Comparison of ENCODE assay signal across 28 cellular contexts in genomic region chr9:97766092-97766491, GRCh38.
A peak's percentile ranks its signal among the peaks of the same experiment; 100 is the strongest.
DNase-seq lines count a peak whose midpoint lies in the region; FAIRE-seq and TF ChIP-seq lines count a peak whose summit lies in the region.
"Had no signal": no experiment of that assay in that cellular context is flagged by ENCODE, and none has a peak within 500 bp of the region (broad histone marks: within the 10 kb centered on the region; RNA-seq: fewer than 3 reads in every experiment).

No MANE protein-coding gene starts in this region.

- H3K4me3 Mint-ChIP-seq in CD4-positive, alpha-beta memory T cell: no peak overlapping the region
- H3K4me3 Mint-ChIP-seq: activated naive CD8-positive, alpha-beta T cell treated with anti-CD3 and anti-CD28 coated beads for 36 hours; brain; memory B cell; naive thymus-derived CD8-positive, alpha-beta T cell; stimulated activated naive CD8-positive, alpha-beta T cell treated with anti-CD3 and anti-CD28 coated beads, Interleukin-15, Interleukin-2, amounts not matched to agents 100 ng/mL and 50 ng/mL, for 24 hours; T-helper 2 cell treated with Interferon-gamma antibody and Interleukin-4, amounts not matched to agents 5 μg/mL and 100 μg/mL, for 36 hours had no signal

- no peak overlapping the region for H3K27ac ChIP-seq in testis
- no peak overlapping the region for H3K27ac ChIP-seq in CD4-positive, alpha-beta memory T cell (ENCODE audit: low read depth, low read length)
- H3K27ac ChIP-seq: dorsolateral prefrontal cortex, parathyroid adenoma, sigmoid colon, SJSA1, upper lobe of right lung had no signal

- H3K4me1 ChIP-seq in testis: no peaks in the 10 kb centered on the region
- no peaks in the 10 kb centered on the region for H3K4me1 ChIP-seq in CD4-positive, alpha-beta memory T cell (ENCODE audit: insufficient read depth, low read length)
- H3K4me1 ChIP-seq: parathyroid adenoma, sigmoid colon, upper lobe of right lung had no signal

- H3K27me3 Mint-ChIP-seq in CD4-positive, alpha-beta memory T cell: peaks cover 27 to 42% of the 10 kb centered on the region in 2 donors

- no peak overlapping the region for H3K27ac Mint-ChIP-seq in CD4-positive, alpha-beta memory T cell
- H3K27ac Mint-ChIP-seq: activated naive CD8-positive, alpha-beta T cell treated with anti-CD3 and anti-CD28 coated beads for 36 hours; brain; memory B cell; naive thymus-derived CD8-positive, alpha-beta T cell; stimulated activated naive CD8-positive, alpha-beta T cell treated with anti-CD3 and anti-CD28 coated beads, Interleukin-15, Interleukin-2, amounts not matched to agents 100 ng/mL and 50 ng/mL, for 24 hours; T-helper 2 cell treated with Interferon-gamma antibody and Interleukin-4, amounts not matched to agents 5 μg/mL and 100 μg/mL, for 36 hours had no signal

- H3K9me3 Mint-ChIP-seq in CD4-positive, alpha-beta memory T cell: peaks cover 0 to 2% (median 0%) of the 10 kb centered on the region in 8 donors
- H3K9me3 Mint-ChIP-seq: activated naive CD8-positive, alpha-beta T cell treated with anti-CD3 and anti-CD28 coated beads for 36 hours; brain; memory B cell; naive thymus-derived CD8-positive, alpha-beta T cell; stimulated activated naive CD8-positive, alpha-beta T cell treated with anti-CD3 and anti-CD28 coated beads, Interleukin-15, Interleukin-2, amounts not matched to agents 100 ng/mL and 50 ng/mL, for 24 hours; T-helper 2 cell treated with Interferon-gamma antibody and Interleukin-4, amounts not matched to agents 5 μg/mL and 100 μg/mL, for 36 hours had no signal

- TF ChIP-seq CTCF in bronchial epithelial cell (IDR thresholded peaks at IDR 0.05; ENCODE audit: insufficient read depth, low read length, severe bottlenecking) (no peak), testis (IDR thresholded peaks at IDR 0.05) (no peak)

- intact Hi-C loops in testis (cut with DNase I; ENCODE audit: low total_unique reads): no loop called here
- intact Hi-C loops in CD4-positive, alpha-beta memory T cell (cut with micrococcal nuclease): no loop called here

- POLR2A ChIA-PET in CD4-positive, alpha-beta memory T cell (lab: Charles Lee; ENCODE audit: partially characterized antibody): no interaction called here

- no peaks in the 10 kb centered on the region for H3K27me3 ChIP-seq in bronchial epithelial cell (ENCODE audit: control insufficient read depth, insufficient read depth, low read length)
- no peaks in the 10 kb centered on the region for H3K27me3 ChIP-seq in testis
- no peaks in the 10 kb centered on the region for H3K27me3 ChIP-seq in CD4-positive, alpha-beta memory T cell (ENCODE audit: insufficient read depth, low read length)
- H3K27me3 ChIP-seq: sigmoid colon, SJSA1, upper lobe of right lung had no signal

- FAIRE-seq in HTR-8/SVneo (lab: Jason Lieb, UNC) (peak; percentile 54), bronchial epithelial cell (lab: Jason Lieb, UNC) (no peak)
- FAIRE-seq: G401.6, GM12892 had no signal

- no peak for TF ChIP-seq POLR2A in testis (IDR thresholded peaks at IDR 0.05)

- no peaks in the 10 kb centered on the region for H3K4me1 Mint-ChIP-seq in CD4-positive, alpha-beta memory T cell
- H3K4me1 Mint-ChIP-seq: activated naive CD8-positive, alpha-beta T cell treated with anti-CD3 and anti-CD28 coated beads for 36 hours; brain had no signal

- 98 to 100% methylated on average over 2 of the region's 2 CpGs for WGBS in testis, 2 donors

- CTCF ChIA-PET in CD4-positive, alpha-beta memory T cell (lab: Charles Lee; ENCODE audit: partially characterized antibody): no interaction called here

- H3K36me3 ChIP-seq in bronchial epithelial cell (ENCODE audit: control insufficient read depth, insufficient read depth, low read length) (no peaks in the 10 kb centered on the region), testis (ENCODE audit: low read depth, missing control alignments) (no peaks in the 10 kb centered on the region)
- no peaks in the 10 kb centered on the region for H3K36me3 ChIP-seq in CD4-positive, alpha-beta memory T cell (ENCODE audit: insufficient read depth, low read length)
- H3K36me3 ChIP-seq: sigmoid colon, SJSA1, upper lobe of right lung had no signal

- no peak overlapping the region for H3K4me3 ChIP-seq in bronchial epithelial cell (ENCODE audit: low read depth, low read length)
- no peak overlapping the region for H3K4me3 ChIP-seq in testis
- H3K4me3 ChIP-seq in CD4-positive, alpha-beta memory T cell (ENCODE audit: low read length in 2 of 2): no peak overlapping the region
- H3K4me3 ChIP-seq: dorsolateral prefrontal cortex, sigmoid colon, SJSA1, upper lobe of right lung had no signal

- H3K9me3 ChIP-seq in testis: no peaks in the 10 kb centered on the region
- H3K9me3 ChIP-seq in CD4-positive, alpha-beta memory T cell (ENCODE audit: control insufficient read depth in 1 of 2, low read length in 2 of 2): no peaks in the 10 kb centered on the region
- H3K9me3 ChIP-seq: sigmoid colon, SJSA1, upper lobe of right lung had no signal

- no peaks in the 10 kb centered on the region for H3K36me3 Mint-ChIP-seq in CD4-positive, alpha-beta memory T cell
- H3K36me3 Mint-ChIP-seq: activated naive CD8-positive, alpha-beta T cell treated with anti-CD3 and anti-CD28 coated beads for 36 hours; brain; memory B cell; naive thymus-derived CD8-positive, alpha-beta T cell had no signal

- peak; percentile 94 for DNase-seq in EH (ENCODE audit: low read depth)
- no peak for DNase-seq in HTR-8/SVneo (ENCODE audit: insufficient read length, low spot score)
- peak; percentile 67 for DNase-seq in bronchial epithelial cell (ENCODE audit: low read depth)
- DNase-seq in kidney tubule cell (ENCODE audit: low spot score): peak; percentile 36
- DNase-seq in dermis blood vessel endothelial cell: no peak
- DNase-seq in testis: no peak
- no peak for DNase-seq in CD4-positive, alpha-beta memory T cell
- no peak for DNase-seq in SK-N-DZ (ENCODE audit: low spot score)
- DNase-seq: activated CD8-positive, alpha-beta memory T cell treated with anti-CD3 and anti-CD28 coated beads for 24 hours; activated naive CD8-positive, alpha-beta T cell treated with anti-CD3 and anti-CD28 coated beads for 36 hours; AML-193; dorsolateral prefrontal cortex; erythroblast; head of caudate nucleus; KBM-7; naive thymus-derived CD8-positive, alpha-beta T cell; NCI-H1417; NCI-H526 treated with DMSO at 0.1 percent for 48 hours; sigmoid colon; upper lobe of right lung had no signal

Comparison
In these comparisons a context has a peak if more than half of its experiments do, and no peak if none do; other contexts are left out.
1. DNase-seq: peak in EH (single experiment), bronchial epithelial cell (single experiment) and kidney tubule cell (single experiment); none in HTR-8/SVneo (single experiment), dermis blood vessel endothelial cell (single experiment), testis (single experiment), CD4-positive, alpha-beta memory T cell (0 of 5) and SK-N-DZ (single experiment).